Comparison of ENCODE assay signal across 8 cellular contexts in genomic region chr14:100147181-100147631, GRCh38. TPM values are rescaled to one million over a fixed set of nuclear protein-coding genes. Genes with fewer than 3 reads are reported as not detected.
DNase-seq lines count a peak whose midpoint lies in the region; ATAC-seq and TF ChIP-seq lines count a peak whose summit lies in the region.

No MANE protein-coding gene starts in this region.

- H3K27me3 ChIP-seq in CD4-positive, CD25-positive, alpha-beta regulatory T cell (ENCODE audit: control insufficient read depth, insufficient read depth, low read length), result no peaks in the 10 kb centered on the region
- H3K27me3 ChIP-seq in Karpas-422 (ENCODE audit: low read length), result no peaks in the 10 kb centered on the region
- H3K27me3 ChIP-seq in endodermal cell (ENCODE audit: control insufficient read depth, insufficient read depth, low read length, poor library complexity, severe bottlenecking), result no peaks in the 10 kb centered on the region

- peak overlapping the region; percentile 0 to 86 (median 70) for H3K4me3 Mint-ChIP-seq in CD4-positive, CD25-positive, alpha-beta regulatory T cell
- no peak overlapping the region for H3K4me3 Mint-ChIP-seq in endodermal cell

- DNase-seq in CD4-positive, CD25-positive, alpha-beta regulatory T cell, result peak; percentile 40 to 64 (median 56)
- DNase-seq in Karpas-422, result peak; percentile 53
- DNase-seq in activated T-cell treated with anti-CD3 and anti-CD28 coated beads for 48 hours (ENCODE audit: low read depth), result peak; percentile 60
- DNase-seq in pons (ENCODE audit: low spot score), result peak; percentile 22
- no peak for DNase-seq in NCI-H2196 (lab: John Stamatoyannopoulos, UW; ENCODE audit: unreplicated experiment)
- no peak for DNase-seq in endodermal cell

- H3K79me2 ChIP-seq in Karpas-422 (ENCODE audit: low read length), result no peaks in the 10 kb centered on the region

- H3K36me3 Mint-ChIP-seq in CD4-positive, CD25-positive, alpha-beta regulatory T cell, result peaks cover 2% of the 10 kb centered on the region
- no peaks in the 10 kb centered on the region for H3K36me3 Mint-ChIP-seq in endodermal cell (ENCODE audit: low read depth)

- no peak overlapping the region for H3K4me3 ChIP-seq in CD4-positive, CD25-positive, alpha-beta regulatory T cell (ENCODE audit: low read depth, low read length)
- H3K4me3 ChIP-seq in Karpas-422 (ENCODE audit: low read length) (no peak overlapping the region), endodermal cell (ENCODE audit: low read length) (no peak overlapping the region)

- peaks cover 13% of the 10 kb centered on the region for H3K4me1 ChIP-seq in CD4-positive, CD25-positive, alpha-beta regulatory T cell (ENCODE audit: control insufficient read depth, insufficient read depth, low read length, poor library complexity, severe bottlenecking)
- H3K4me1 ChIP-seq in Karpas-422 (ENCODE audit: low read length) (peaks cover 10% of the 10 kb centered on the region; the same call in 1 of the 2 replicates), endodermal cell (ENCODE audit: control insufficient read depth, insufficient read depth, low read length) (no peaks in the 10 kb centered on the region)

- H3K4me1 Mint-ChIP-seq in CD4-positive, CD25-positive, alpha-beta regulatory T cell, result peaks cover 0 to 27% (median 7%) of the 10 kb centered on the region in 4 donors
- no peaks in the 10 kb centered on the region for H3K4me1 Mint-ChIP-seq in endodermal cell

- H3K27me3 Mint-ChIP-seq in CD4-positive, CD25-positive, alpha-beta regulatory T cell, result peaks cover 4% of the 10 kb centered on the region
- H3K27me3 Mint-ChIP-seq in endodermal cell (ENCODE audit: insufficient read depth), result no peaks in the 10 kb centered on the region

- no peaks in the 10 kb centered on the region for H3K9me2 ChIP-seq in Karpas-422 (replicated peaks; ENCODE audit: insufficient read depth, low read length)

- peaks cover 18% of the 10 kb centered on the region for H3K36me3 ChIP-seq in CD4-positive, CD25-positive, alpha-beta regulatory T cell (ENCODE audit: control insufficient read depth, insufficient read depth, low read length)
- no peaks in the 10 kb centered on the region for H3K36me3 ChIP-seq in Karpas-422 (ENCODE audit: insufficient read depth, low read length)
- H3K36me3 ChIP-seq in endodermal cell (ENCODE audit: control insufficient read depth, insufficient read depth, low read length), result no peaks in the 10 kb centered on the region

- H3K4me2 ChIP-seq in Karpas-422 (ENCODE audit: low read depth, low read length, poor library complexity, severe bottlenecking), result no peak overlapping the region

- peak overlapping the region; percentile 67 to 90 (median 71) for H3K27ac Mint-ChIP-seq in CD4-positive, CD25-positive, alpha-beta regulatory T cell
- H3K27ac Mint-ChIP-seq in endodermal cell, result no peak overlapping the region

- no peak overlapping the region for H3K9ac ChIP-seq in Karpas-422 (ENCODE audit: low read length)
- no peak overlapping the region for H3K9ac ChIP-seq in endodermal cell (ENCODE audit: extremely low read depth, low read length, poor library complexity, severe bottlenecking)

- no peaks in the 10 kb centered on the region for H3K9me3 ChIP-seq in CD4-positive, CD25-positive, alpha-beta regulatory T cell (ENCODE audit: control insufficient read depth in 2 of 2, low read length in 2 of 2)
- H3K9me3 ChIP-seq in Karpas-422 (ENCODE audit: low read length) (no peaks in the 10 kb centered on the region), endodermal cell (ENCODE audit: control insufficient read depth, low read length) (no peaks in the 10 kb centered on the region)

- peak overlapping the region; percentile 49; the same call in 1 of the 2 replicates for H2AFZ ChIP-seq in Karpas-422 (ENCODE audit: low read length)

- peaks cover 0 to 3% (median 0%) of the 10 kb centered on the region in 7 donors for H3K9me3 Mint-ChIP-seq in CD4-positive, CD25-positive, alpha-beta regulatory T cell
- no peaks in the 10 kb centered on the region for H3K9me3 Mint-ChIP-seq in endodermal cell

- ATAC-seq in CD4-positive, CD25-positive, alpha-beta regulatory T cell (ENCODE audit: low read depth in 2 of 2), result peak; percentile 48 to 53
- no peak for ATAC-seq in HG02973 (IDR thresholded peaks at IDR 0.05; ENCODE audit: unreplicated experiment)
- ATAC-seq in HG03097 (IDR thresholded peaks at IDR 0.05; ENCODE audit: low FRiP score, unreplicated experiment), result no peak

- 90 to 92% methylated on average over 11 to 20 of the region's 20 CpGs for WGBS in endodermal cell (ENCODE audit: insufficient coverage in 1 of 2, insufficient read length in 1 of 2), 2 experiments

- H4K20me1 ChIP-seq in Karpas-422 (ENCODE audit: insufficient read depth, low read depth, low read length), result no peaks in the 10 kb centered on the region

- H3K27ac ChIP-seq in CD4-positive, CD25-positive, alpha-beta regulatory T cell (ENCODE audit: insufficient read depth, low read length, poor library complexity, severe bottlenecking), result no peak overlapping the region
- no peak overlapping the region for H3K27ac ChIP-seq in Karpas-422 (ENCODE audit: low read length)
- no peak overlapping the region for H3K27ac ChIP-seq in endodermal cell (ENCODE audit: low read depth, low read length)

- no peak for TF ChIP-seq CTCF in endodermal cell (conservative IDR thresholded peaks at IDR 0.05)

RNA-seq across cellular contexts. Expression of gene DEGS2, which starts 12.2 kb away (rescaled TPM):
- total RNA-seq in CD4-positive, CD25-positive, alpha-beta regulatory T cell, result not detected
- polyA plus RNA-seq in CD4-positive, CD25-positive, alpha-beta regulatory T cell, result under 1 TPM; 0.09 to 0.35 (median 0.17) TPM
- total RNA-seq in Karpas-422 (2014; rRNA removed; shearing (Covaris generic); ENCODE audit: low replicate concordance), result 0.43 TPM in 1 of 2 replicates, not detected in the other
- under 1 TPM; 0.18 to 0.24 TPM for total RNA-seq in endodermal cell
- 0.28 TPM for polyA plus RNA-seq in endodermal cell (2013, experiment 1 of 2)
- 0.21 TPM for polyA plus RNA-seq in endodermal cell (2013, experiment 2 of 2)

Comparison
In these comparisons a context has a peak if more than half of its experiments do, and no peak if none do; other contexts are left out.
1. ATAC-seq: peak in CD4-positive, CD25-positive, alpha-beta regulatory T cell (2 of 2); none in HG02973 (single experiment) and HG03097 (single experiment).
2. DNase-seq: peak in CD4-positive, CD25-positive, alpha-beta regulatory T cell (3 of 3), Karpas-422 (single experiment), activated T-cell treated with anti-CD3 and anti-CD28 coated beads for 48 hours (single experiment) and pons (single experiment); none in NCI-H2196 (single experiment) and endodermal cell (single experiment).